ENCODE assay signal across 8 cellular contexts in genomic region chr3:119352863-119353527, GRCh38. TPM values are rescaled to one million over a fixed set of nuclear protein-coding genes. Genes with fewer than 3 reads are reported as not detected.
A peak's percentile ranks its signal among the peaks of the same experiment; 100 is the strongest.
DNase-seq lines count a peak whose midpoint lies in the region; ATAC-seq and TF ChIP-seq lines count a peak whose summit lies in the region.

No MANE protein-coding gene starts in this region.

- peak; percentile 36 for ATAC-seq in HG02678 (IDR thresholded peaks at IDR 0.05; ENCODE audit: unreplicated experiment)

- H3K4me3 ChIP-seq in fibroblast of the aortic adventitia (ENCODE audit: low read depth, low read length) (no peak overlapping the region), skeletal muscle cell (ENCODE audit: low read depth, low read length) (no peak overlapping the region)

- DNase-seq in EL (peak; percentile 58), SIG-M5 treated with dmso at 0.1 percent for 504 hours (lab: John Stamatoyannopoulos, UW; ENCODE audit: unreplicated experiment) (peak; percentile 75), fibroblast of the aortic adventitia (ENCODE audit: low read depth) (peak; percentile 87), skeletal muscle cell (ENCODE audit: low read depth) (peak; percentile 49), cerebellar cortex (ENCODE audit: low spot score) (no peak)
- no peak for DNase-seq in stimulated activated CD4-positive, alpha-beta T cell treated with anti-CD3 and anti-CD28 coated beads, Interleukin-2, amount 100 ng/mL, for 24 hours
- no peak for DNase-seq in stimulated activated CD4-positive, alpha-beta T cell treated with anti-CD3 and anti-CD28 coated beads, Interleukin-4, amount 100 ng/mL, for 1 hour

- TF ChIP-seq CTCF in fibroblast of the aortic adventitia (IDR thresholded peaks at IDR 0.05; ENCODE audit: insufficient read depth, low read length) = peak; percentile 53

RNA-seq across cellular contexts. Expression of gene ARHGAP31, which starts 58.8 kb away (rescaled TPM):
- total RNA-seq in fibroblast of the aortic adventitia (ENCODE audit: low replicate concordance) = 11.4 and 23.5 TPM in 2 replicates

Comparison
In these comparisons a context has a peak if more than half of its experiments do, and no peak if none do; other contexts are left out.
1. DNase-seq: peak in EL (single experiment), SIG-M5 treated with dmso at 0.1 percent for 504 hours (single experiment), fibroblast of the aortic adventitia (single experiment) and skeletal muscle cell (single experiment); none in stimulated activated CD4-positive, alpha-beta T cell treated with anti-CD3 and anti-CD28 coated beads, Interleukin-2, amount 100 ng/mL, for 24 hours (0 of 2), stimulated activated CD4-positive, alpha-beta T cell treated with anti-CD3 and anti-CD28 coated beads, Interleukin-4, amount 100 ng/mL, for 1 hour (single experiment) and cerebellar cortex (single experiment).